1 cellular context compared by ENCODE assay signal in genomic region chr1:7770939-7771672, GRCh38.
A peak's percentile ranks its signal among the peaks of the same experiment; 100 is the strongest.
TF ChIP-seq lines count a peak whose summit lies in the region.

VAMP3 (plus strand) TSS chr1:7771296; CDS start chr1:7771384, 88 bp downstream.

TF ChIP-seq in K562, 482 proteins besides CTCF, POLR2A, EP300 and RAD21 (continued from another document and continues in another):
- TF ChIP-seq ZBTB33 (CRISPR knock-in tag; IDR thresholded peaks at IDR 0.05) (no peak), ZNF609 (CRISPR knock-in tag; IDR thresholded peaks at IDR 0.05; ENCODE audit: borderline replicate concordance) (no peak), TOE1 (IDR thresholded peaks at IDR 0.05; ENCODE audit: borderline replicate concordance) (0 out of 2 replicates have a peak, but pooled peaks have one; percentile 34), TOE1 (CRISPR knock-in tag; IDR thresholded peaks at IDR 0.05; ENCODE audit: borderline replicate concordance, low read depth) (no peak), ZNF316 (IDR thresholded peaks at IDR 0.05) (no peak), TAF1 (IDR thresholded peaks at IDR 0.05; ENCODE audit: control insufficient read depth, extremely low read depth, insufficient read depth, low read length, severe bottlenecking) (peak; percentile 46), SIRT6 (IDR thresholded peaks at IDR 0.05; ENCODE audit: low read depth, low read length) (no peak), ZNF318 (IDR thresholded peaks at IDR 0.05; ENCODE audit: borderline replicate concordance in 1 of 2, low read depth in 1 of 2) (no peak), SRSF1 (IDR thresholded peaks at IDR 0.05; ENCODE audit: low read depth, low read length) (no peak), POLR2AphosphoS5 (IDR thresholded peaks at IDR 0.05; ENCODE audit: control insufficient read depth, insufficient read depth, low read depth, low read length) (peak; percentile 48; the same call in 1 of the 2 replicates), CBX8 (IDR thresholded peaks at IDR 0.05; ENCODE audit: borderline replicate concordance, extremely low read depth, low read depth, low read length, poor library complexity, severe bottlenecking) (no peak), IRF1 (CRISPR knock-in tag; IDR thresholded peaks at IDR 0.05; ENCODE audit: borderline replicate concordance) (no peak), KLF1 (tag; IDR thresholded peaks at IDR 0.05) (0 out of 2 replicates have a peak, but pooled peaks have one; percentile 44), ZNF232 (CRISPR knock-in tag; IDR thresholded peaks at IDR 0.05) (no peak), MTF1 (CRISPR knock-in tag; IDR thresholded peaks at IDR 0.05; ENCODE audit: borderline replicate concordance) (no peak), FOXP4 (CRISPR knock-in tag; IDR thresholded peaks at IDR 0.05; ENCODE audit: borderline replicate concordance) (no peak; the same call in 1 of the 2 replicates), ZNF592 (IDR thresholded peaks at IDR 0.05) (no peak), HBP1 (CRISPR knock-in tag; IDR thresholded peaks at IDR 0.05) (no peak), ZNF507 (tag; conservative IDR thresholded peaks at IDR 0.05) (no peak), ZNF354B (CRISPR knock-in tag; IDR thresholded peaks at IDR 0.05) (no peak)
